Comparison of ENCODE assay signal across 1 cellular context in genomic region chr22:48090332-48090672, GRCh38.
TF ChIP-seq lines count a peak whose summit lies in the region.

No MANE protein-coding gene starts in this region.

TF ChIP-seq in IMR-90, 13 proteins besides CTCF, POLR2A, EP300 and RAD21 (continued from another document):
- TF ChIP-seq ELK1 (IDR thresholded peaks at IDR 0.05; ENCODE audit: borderline replicate concordance, low read depth, low read length), result no peak
- TF ChIP-seq NFE2L2 (IDR thresholded peaks at IDR 0.05; ENCODE audit: low read depth, low read length), result no peak
